In the genomic region with DNA sequence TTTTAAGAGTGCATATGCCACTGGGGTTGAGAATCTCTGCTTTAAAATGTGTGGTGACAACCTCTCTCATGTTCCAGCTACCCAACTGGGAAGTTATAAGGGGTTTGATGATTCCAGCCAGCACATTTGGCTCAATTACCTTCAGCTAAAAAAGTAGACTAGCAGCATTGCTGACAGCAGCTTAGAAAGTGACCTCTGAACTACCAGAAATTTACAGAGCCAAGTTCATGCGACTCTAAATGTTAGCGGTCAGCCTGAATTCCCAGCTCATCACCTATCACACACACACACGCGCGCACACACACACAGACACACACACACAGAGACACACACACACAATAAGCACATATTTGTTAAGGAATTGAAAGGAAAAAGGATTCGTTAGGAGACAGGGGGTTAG, we compare ENCODE assay signal across 29 cellular contexts.
"Had no signal": no experiment of that assay in that cellular context is flagged by ENCODE, and none has a peak within 500 bp of the region (broad histone marks: within the 10 kb centered on the region; RNA-seq: fewer than 3 reads in every experiment).

No MANE protein-coding gene starts in this region.

- H3K27ac Mint-ChIP-seq: dendritic cell treated with granulocyte-macrophage colony-stimulating factor and Interleukin-4, amounts not matched to agents 40 ng/mL and 50 ng/mL, for 4 days; effector memory CD8-positive, alpha-beta T cell; endodermal cell had no signal

- H3K27me3 Mint-ChIP-seq: effector memory CD8-positive, alpha-beta T cell had no signal

- H3K27ac ChIP-seq: colonic mucosa, coronary artery, dorsolateral prefrontal cortex, epithelial cell of prostate, esophagus muscularis mucosa, esophagus squamous epithelium, foreskin keratinocyte, gastrocnemius medialis, gastroesophageal sphincter, heart left ventricle, heart right ventricle had no signal

- H3K9me3 ChIP-seq: colonic mucosa, esophagus muscularis mucosa, esophagus squamous epithelium, gastrocnemius medialis, gastroesophageal sphincter, heart left ventricle had no signal

- H3K36me3 ChIP-seq: colonic mucosa, esophagus muscularis mucosa, esophagus squamous epithelium, gastrocnemius medialis, gastroesophageal sphincter, heart left ventricle, heart right ventricle had no signal

- H3K4me3 ChIP-seq: colonic mucosa, coronary artery, dorsolateral prefrontal cortex, esophagus muscularis mucosa, esophagus squamous epithelium, gastrocnemius medialis, gastroesophageal sphincter, heart left ventricle, heart right ventricle had no signal

- H3K27me3 ChIP-seq: colonic mucosa, dorsolateral prefrontal cortex, esophagus muscularis mucosa, esophagus squamous epithelium, foreskin keratinocyte, gastrocnemius medialis, gastroesophageal sphincter, heart left ventricle, heart right ventricle had no signal

- DNase-seq: colonic mucosa; cortex of kidney; dermis blood vessel endothelial cell; dorsolateral prefrontal cortex; effector CD4-positive, alpha-beta T cell; effector CD8-positive, alpha-beta T cell; effector memory CD4-positive, alpha-beta T cell; effector memory CD8-positive, alpha-beta T cell; endodermal cell; erythroblast; esophagus squamous epithelium; foreskin fibroblast; foreskin keratinocyte; foreskin melanocyte; gastrocnemius medialis; glutamatergic neuron; head of caudate nucleus; heart left ventricle; heart right ventricle had no signal

- H3K4me1 ChIP-seq: colonic mucosa, esophagus squamous epithelium, foreskin keratinocyte, gastrocnemius medialis, heart left ventricle, heart right ventricle had no signal

- H3K9me3 Mint-ChIP-seq: dendritic cell treated with granulocyte-macrophage colony-stimulating factor and Interleukin-4, amounts not matched to agents 40 ng/mL and 50 ng/mL, for 4 days; effector memory CD8-positive, alpha-beta T cell; endodermal cell had no signal

- FAIRE-seq: colon, endometrium, endothelial cell of umbilical vein, frontal cortex had no signal

- H3K4me1 Mint-ChIP-seq: endodermal cell had no signal

- H3K4me3 Mint-ChIP-seq: dendritic cell treated with granulocyte-macrophage colony-stimulating factor and Interleukin-4, amounts not matched to agents 40 ng/mL and 50 ng/mL, for 4 days; effector memory CD8-positive, alpha-beta T cell; endodermal cell had no signal

- ATAC-seq: effector memory CD8-positive, alpha-beta T cell; esophagus mucosa; foreskin keratinocyte; gastrocnemius medialis; gastroesophageal sphincter; heart left ventricle; heart right ventricle had no signal
